In genomic region chr1:6460349-6461236, GRCh38 we compare ENCODE assay signal across 9 cellular contexts. TPM values are rescaled to one million over a fixed set of nuclear protein-coding genes. Genes with fewer than 3 reads are reported as not detected.
A peak's percentile ranks its signal among the peaks of the same experiment; 100 is the strongest.
DNase-seq lines count a peak whose midpoint lies in the region; ATAC-seq and TF ChIP-seq lines count a peak whose summit lies in the region.
"Had no signal": no experiment of that assay in that cellular context is flagged by ENCODE, and none has a peak within 500 bp of the region (broad histone marks: within the 10 kb centered on the region; RNA-seq: fewer than 3 reads in every experiment).

No MANE protein-coding gene starts in this region.

- no peaks in the 10 kb centered on the region for H3K9me3 Mint-ChIP-seq in activated T-cell treated with anti-CD3 and anti-CD28 coated beads, Interleukin-2, amount 50 U/mL, for 24 hours

- peaks cover 13% of the 10 kb centered on the region for H3K27me3 Mint-ChIP-seq in activated T-cell treated with anti-CD3 and anti-CD28 coated beads, Interleukin-2, amount 50 U/mL, for 24 hours

- intact Hi-C loops in left lung (cut with DNase I) = no loop called here

- H3K27ac ChIP-seq in left lung = no peak overlapping the region
- H3K27ac ChIP-seq: SJSA1 had no signal

- no peaks in the 10 kb centered on the region for H3K27me3 ChIP-seq in Loucy (ENCODE audit: insufficient read depth, low read length, poor library complexity, severe bottlenecking)
- H3K27me3 ChIP-seq in left lung = peaks cover 8 to 79% of the 10 kb centered on the region in 2 donors

- peaks cover 55% of the 10 kb centered on the region for H3K4me1 Mint-ChIP-seq in activated T-cell treated with anti-CD3 and anti-CD28 coated beads, Interleukin-2, amount 50 U/mL, for 24 hours (ENCODE audit: low read depth)

- H3K4me1 ChIP-seq in Loucy (ENCODE audit: insufficient read depth, low read length, poor library complexity, severe bottlenecking) = peaks cover 6% of the 10 kb centered on the region
- H3K4me1 ChIP-seq in left lung = peaks cover 0 to 10% of the 10 kb centered on the region in 2 donors
- H3K4me1 ChIP-seq: SJSA1 had no signal

- H3K9me3 ChIP-seq in Loucy (ENCODE audit: insufficient read depth, low read depth, low read length) = no peaks in the 10 kb centered on the region
- no peaks in the 10 kb centered on the region for H3K9me3 ChIP-seq in left lung
- H3K9me3 ChIP-seq: SJSA1 had no signal

- H2AFZ ChIP-seq in Loucy (ENCODE audit: low read length) = peak overlapping the region; percentile 60

- DNase-seq in activated T-cell treated with anti-CD3 and anti-CD28 coated beads, Interleukin-2, amount 50 U/mL, for 24 hours = peak; percentile 88
- DNase-seq in left lung (no peak), SW480 (ENCODE audit: low spot score) (no peak), NCI-H748 treated with DMSO at 0.1 percent for 48 hours (lab: John Stamatoyannopoulos, UW) (no peak)
- peak; percentile 60 to 62 for DNase-seq in stimulated activated CD8-positive, alpha-beta memory T cell treated with anti-CD3 and anti-CD28 coated beads, Interleukin-7, amount 100 ng/mL, for 1 hour (ENCODE audit: low read depth in 2 of 2)

- no peaks in the 10 kb centered on the region for H3K79me2 ChIP-seq in Loucy (ENCODE audit: insufficient read depth, low read length)

- H3K4me2 ChIP-seq in Loucy (ENCODE audit: low read depth, low read length, poor library complexity, severe bottlenecking) = peak overlapping the region; percentile 75

- ATAC-seq in left lung (peak; percentile 51), HG03457 (IDR thresholded peaks at IDR 0.05; ENCODE audit: unreplicated experiment) (no peak), HG03025 (IDR thresholded peaks at IDR 0.05; ENCODE audit: low FRiP score, unreplicated experiment) (no peak)

- peak overlapping the region; percentile 62 for H3K4me3 ChIP-seq in Loucy (ENCODE audit: low read length, poor library complexity, severe bottlenecking)
- H3K4me3 ChIP-seq in left lung = peak overlapping the region in 1 of 2 donors; percentile 7
- H3K4me3 ChIP-seq: SJSA1 had no signal

- H3K4me3 Mint-ChIP-seq in activated T-cell treated with anti-CD3 and anti-CD28 coated beads, Interleukin-2, amount 50 U/mL, for 24 hours = peak overlapping the region; percentile 69

- H3K36me3 Mint-ChIP-seq in activated T-cell treated with anti-CD3 and anti-CD28 coated beads, Interleukin-2, amount 50 U/mL, for 24 hours (ENCODE audit: low read depth) = peaks cover 45% of the 10 kb centered on the region

- peak overlapping the region; percentile 92 for H3K27ac Mint-ChIP-seq in activated T-cell treated with anti-CD3 and anti-CD28 coated beads, Interleukin-2, amount 50 U/mL, for 24 hours

- H3K36me3 ChIP-seq in Loucy (ENCODE audit: insufficient read depth, low read length) (no peaks in the 10 kb centered on the region), left lung (peaks cover 0 to 12% of the 10 kb centered on the region in 2 donors)
- H3K36me3 ChIP-seq: SJSA1 had no signal

- no peaks in the 10 kb centered on the region for H3F3A ChIP-seq in Loucy (ENCODE audit: low read depth)

- TF ChIP-seq CTCF in Loucy (conservative IDR thresholded peaks at IDR 0.05; ENCODE audit: low read length) (no peak), left lung (IDR thresholded peaks at IDR 0.05) (no peak)

- H3K9ac ChIP-seq in Loucy (ENCODE audit: low read depth, low read length, poor library complexity, severe bottlenecking) = peak overlapping the region; percentile 61

- H4K20me1 ChIP-seq in Loucy (ENCODE audit: insufficient read depth, low read length, poor library complexity, severe bottlenecking) = no peaks in the 10 kb centered on the region

- H3K9me2 ChIP-seq in Loucy (replicated peaks; ENCODE audit: low read depth, low read length) = no peaks in the 10 kb centered on the region

RNA-seq across cellular contexts. Expression of gene TNFRSF25, which starts 5.4 kb away (rescaled TPM):
- 1 to 10 TPM; 5.6 to 8.4 TPM for total RNA-seq in left lung

RNA-seq across cellular contexts. Expression of gene PLEKHG5, which starts 30.9 kb away (rescaled TPM):
- 10 to 100 TPM in 1 of 2 donors, 1 to 10 TPM in 1; 6.3 to 10.7 TPM for total RNA-seq in left lung

RNA-seq across cellular contexts. Expression of gene ESPN, which starts 36.0 kb away (rescaled TPM):
- 1 to 10 TPM; 1.2 to 3.7 TPM for total RNA-seq in left lung
- total RNA-seq: SJSA1 had no signal

RNA-seq across cellular contexts. Expression of gene HES2, which starts 40.9 kb away (rescaled TPM):
- 1 to 10 TPM; 1.6 to 6.6 TPM for total RNA-seq in left lung
- total RNA-seq: SJSA1 had no signal

Comparison
In these comparisons a context has a peak if more than half of its experiments do, and no peak if none do; other contexts are left out.
1. DNase-seq: peak in activated T-cell treated with anti-CD3 and anti-CD28 coated beads, Interleukin-2, amount 50 U/mL, for 24 hours (single experiment) and stimulated activated CD8-positive, alpha-beta memory T cell treated with anti-CD3 and anti-CD28 coated beads, Interleukin-7, amount 100 ng/mL, for 1 hour (2 of 2); none in left lung (0 of 2), SW480 (single experiment) and NCI-H748 treated with DMSO at 0.1 percent for 48 hours (single experiment).